8 cellular contexts compared by ENCODE assay signal in genomic region chr2:131527131-131528001, GRCh38. TPM values are rescaled to one million over a fixed set of nuclear protein-coding genes. Genes with fewer than 3 reads are reported as not detected.
DNase-seq lines count a peak whose midpoint lies in the region; ATAC-seq and TF ChIP-seq lines count a peak whose summit lies in the region.
"Not testable (repeated sequence)": the region's sequence is repeated elsewhere in the genome, so short reads cannot be mapped to it uniquely, and the experiment has no call there.

CCDC74A (plus strand) TSS chr2:131527888; CDS start chr2:131527971, 83 bp downstream.

- H3K27ac ChIP-seq in SK-N-MC; osteoblast (ENCODE audit: low read depth, low read length): not testable (repeated sequence)
- H3K27ac ChIP-seq in stomach = peak within 1 kb of the TSS in 3 of 5 donors; percentile 14 to 31 (median 18)

- H2AFZ ChIP-seq in osteoblast (ENCODE audit: low read length) = peak within 1 kb of the TSS; percentile 76

- H3K27me3 ChIP-seq in osteoblast (ENCODE audit: insufficient read depth, low read length) = not testable (repeated sequence)
- peaks cover 0 to 15% (median 0%) of the 10 kb centered on the region in 3 donors for H3K27me3 ChIP-seq in stomach

- H3K9me3 ChIP-seq in SK-N-MC (ENCODE audit: low read depth, low read length); osteoblast (ENCODE audit: low read depth, low read length); stomach: not testable (repeated sequence)

- not testable (repeated sequence) for H3K9ac ChIP-seq in SK-N-MC (ENCODE audit: insufficient read length)

- not testable (repeated sequence) for TF ChIP-seq POLR2A in stomach (IDR thresholded peaks at IDR 0.05)

- peak; percentile 93 for ATAC-seq in HG02642 (IDR thresholded peaks at IDR 0.05; ENCODE audit: poor library complexity, unreplicated experiment)

- not testable (repeated sequence) for H3K4me1 ChIP-seq in osteoblast (ENCODE audit: insufficient read depth, low read length)
- H3K4me1 ChIP-seq in stomach = peaks cover 3 to 18% (median 12%) of the 10 kb centered on the region in 4 donors

- not testable (repeated sequence) for H4K20me1 ChIP-seq in osteoblast (ENCODE audit: insufficient read depth, low read length)

- WGBS in stomach, 5 donors = 31 to 49% (median 34%) methylated on average over 27 to 40 of the region's 47 CpGs

- not testable (repeated sequence) for H3K79me2 ChIP-seq in osteoblast (ENCODE audit: insufficient read depth, low read length)

- H3K4me3 ChIP-seq in GM12864 (ENCODE audit: low read depth, low read length) (peak within 1 kb of the TSS; percentile 54), SK-N-MC (peak within 1 kb of the TSS; percentile 72), osteoblast (ENCODE audit: insufficient read depth, low read length) (peak within 1 kb of the TSS; percentile 63), stomach (peak within 1 kb of the TSS; percentile 37 to 54 (median 42))

- DNase-seq in GM12864 (ENCODE audit: low read depth); SK-N-MC (ENCODE audit: low read depth, low spot score); osteoblast (ENCODE audit: insufficient read length, low spot score, missing footprints): not testable (repeated sequence)
- peak; percentile 74 for DNase-seq in NAMALWA (ENCODE audit: low spot score)
- DNase-seq in activated gamma-delta T cell treated with Interleukin-2 at 50 U/mL for 16 hours = peak; percentile 76
- DNase-seq in foreskin melanocyte = peak; percentile 27
- peak; percentile 79 for DNase-seq in stomach

- H3K36me3 ChIP-seq in SK-N-MC (ENCODE audit: insufficient read depth, low read length); osteoblast (ENCODE audit: insufficient read depth, low read length); stomach: not testable (repeated sequence)

- intact Hi-C loops in stomach (cut with DNase I; ENCODE audit: low total_unique reads) = not testable (repeated sequence)

- peak within 1 kb of the TSS; percentile 70 for H3K4me2 ChIP-seq in osteoblast (ENCODE audit: insufficient read depth, low read length)

- TF ChIP-seq EP300 in stomach (IDR thresholded peaks at IDR 0.05) = not testable (repeated sequence)

- not testable (repeated sequence) for TF ChIP-seq CTCF in GM12864 (IDR thresholded peaks at IDR 0.05; ENCODE audit: low read depth, low read length, missing control alignments); osteoblast (IDR thresholded peaks at IDR 0.05; ENCODE audit: extremely low read depth, low read depth, low read length); stomach (IDR thresholded peaks at IDR 0.05)

RNA-seq across cellular contexts. Expression of gene CCDC74A, which starts in this region (rescaled TPM):
- 13.4 and 15.9 TPM in 2 replicates for total RNA-seq in osteoblast
- total RNA-seq in stomach = 1 to 10 TPM in 3 of 5 donors, under 1 TPM in 1, not detected in 1; 0.45 to 5.3 (median 2.5) TPM
- 1 to 10 TPM; 2.5 to 7.3 (median 6.0) TPM for polyA plus RNA-seq in stomach
